In genomic region chr7:27922907-27923306, GRCh38 we compare ENCODE assay signal across 17 cellular contexts.
DNase-seq lines count a peak whose midpoint lies in the region; ATAC-seq and TF ChIP-seq lines count a peak whose summit lies in the region.
"Had no signal": no experiment of that assay in that cellular context is flagged by ENCODE, and none has a peak within 500 bp of the region (broad histone marks: within the 10 kb centered on the region; RNA-seq: fewer than 3 reads in every experiment).

No MANE protein-coding gene starts in this region.

- H3K9me3 ChIP-seq in right atrium auricular region, result no peaks in the 10 kb centered on the region
- H3K9me3 ChIP-seq in SJCRH30 (replicated peaks), result no peaks in the 10 kb centered on the region
- H3K9me3 ChIP-seq in vagina, result no peaks in the 10 kb centered on the region
- H3K9me3 ChIP-seq: A549, sigmoid colon, thyroid gland had no signal

- H3K4me1 ChIP-seq in right atrium auricular region (peaks cover 0 to 14% of the 10 kb centered on the region in 2 donors), SJCRH30 (peaks cover 18% of the 10 kb centered on the region), vagina (peaks cover 11% of the 10 kb centered on the region)
- H3K4me1 ChIP-seq: thyroid gland had no signal

- H3K36me3 ChIP-seq in right atrium auricular region (no peaks in the 10 kb centered on the region), SJCRH30 (no peaks in the 10 kb centered on the region), vagina (no peaks in the 10 kb centered on the region), H7 (replicated peaks; ENCODE audit: control insufficient read depth, insufficient read depth, low read length) (no peaks in the 10 kb centered on the region)
- H3K36me3 ChIP-seq: sigmoid colon, thyroid gland had no signal

- ATAC-seq in Right ventricle myocardium inferior (peak; percentile 38), HG03066 (IDR thresholded peaks at IDR 0.05; ENCODE audit: low read depth, unreplicated experiment) (peak; percentile 59), GM21576 (IDR thresholded peaks at IDR 0.05; ENCODE audit: unreplicated experiment) (no peak)
- ATAC-seq: A549 had no signal

- DNase-seq in Right ventricle myocardium inferior (ENCODE audit: missing footprints), result no peak
- no peak for DNase-seq in right atrium auricular region (ENCODE audit: low spot score)
- DNase-seq in SJCRH30, result peak; percentile 42 to 69
- no peak for DNase-seq in vagina (ENCODE audit: extremely low spot score in 2 of 2)
- DNase-seq in H4 (ENCODE audit: low spot score), result no peak
- DNase-seq in H7, result no peak
- DNase-seq: activated CD4-positive, alpha-beta T cell treated with anti-CD3 and anti-CD28 coated beads, Interleukin-2, amount 50 U/mL, for 48 hours; activated naive CD4-positive, alpha-beta T cell treated with anti-CD3 and anti-CD28 coated beads for 36 hours; central memory CD4-positive, alpha-beta T cell; DMS53; HFFc6; NCI-H146; sigmoid colon; thyroid gland had no signal

- H3K27ac ChIP-seq in right atrium auricular region (no peak overlapping the region), SJCRH30 (peak overlapping the region; percentile 11; the same call in 1 of the 2 replicates), vagina (peak overlapping the region; percentile 41)
- H3K27ac ChIP-seq: A549, thyroid gland had no signal

- H3K27me3 ChIP-seq in right atrium auricular region, result no peaks in the 10 kb centered on the region
- H3K27me3 ChIP-seq in SJCRH30, result no peaks in the 10 kb centered on the region
- no peaks in the 10 kb centered on the region for H3K27me3 ChIP-seq in vagina
- no peaks in the 10 kb centered on the region for H3K27me3 ChIP-seq in H7 (ENCODE audit: control insufficient read depth, insufficient read depth, low read length)
- H3K27me3 ChIP-seq: sigmoid colon, thyroid gland had no signal

- H3K4me3 ChIP-seq in right atrium auricular region, result no peak overlapping the region
- H3K4me3 ChIP-seq in SJCRH30, result peak overlapping the region; percentile 27
- no peak overlapping the region for H3K4me3 ChIP-seq in vagina
- H3K4me3 ChIP-seq in H7 (ENCODE audit: insufficient read depth, low read depth, low read length), result no peak overlapping the region
- H3K4me3 ChIP-seq: A549, sigmoid colon, thyroid gland had no signal

- TF ChIP-seq CTCF in right atrium auricular region (IDR thresholded peaks at IDR 0.05) (no peak), vagina (IDR thresholded peaks at IDR 0.05) (no peak)

- TF ChIP-seq POLR2A in vagina (IDR thresholded peaks at IDR 0.05), result no peak

- intact Hi-C loops in Right ventricle myocardium inferior (cut with DNase I), result loop anchor here (2.0 to 10.0 kb wide), 5 partner anchors 98 to 726 kb away; no protein-coding TSS in a partner anchor
- intact Hi-C loops in vagina (cut with DNase I), result loop anchor here (10.0 kb wide), 1 partner anchor 718 kb away; the partner anchor contains the start of gene HOXA13

Comparison
In these comparisons a context has a peak if more than half of its experiments do, and no peak if none do; other contexts are left out.
1. DNase-seq: peak in SJCRH30 (2 of 2); none in Right ventricle myocardium inferior (single experiment), right atrium auricular region (single experiment), vagina (0 of 2), H4 (single experiment) and H7 (single experiment).
2. H3K27ac ChIP-seq: peak in SJCRH30 (single experiment) and vagina (single experiment); none in right atrium auricular region (0 of 2).